Comparison of ENCODE assay signal across 8 cellular contexts in genomic region chr2:174487536-174488162, GRCh38. TPM values are rescaled to one million over a fixed set of nuclear protein-coding genes. Genes with fewer than 3 reads are reported as not detected.
DNase-seq lines count a peak whose midpoint lies in the region; ATAC-seq and TF ChIP-seq lines count a peak whose summit lies in the region.

No MANE protein-coding gene starts in this region.

- H3K79me2 ChIP-seq in SK-N-SH (ENCODE audit: insufficient read depth): no peaks in the 10 kb centered on the region
- peaks cover 11% of the 10 kb centered on the region for H3K79me2 ChIP-seq in OCI-LY1 (ENCODE audit: insufficient read depth, low read length)
- H3K79me2 ChIP-seq in trophoblast cell (ENCODE audit: control insufficient read depth, insufficient read depth, low read length, poor library complexity): no peaks in the 10 kb centered on the region

- no peaks in the 10 kb centered on the region for H3K9me3 ChIP-seq in SK-N-SH
- H3K9me3 ChIP-seq in OCI-LY1 (ENCODE audit: low read length): no peaks in the 10 kb centered on the region
- no peaks in the 10 kb centered on the region for H3K9me3 ChIP-seq in esophagus muscularis mucosa
- no peaks in the 10 kb centered on the region for H3K9me3 ChIP-seq in trophoblast cell (ENCODE audit: insufficient read depth, low read depth, low read length)

- WGBS in SK-N-SH (ENCODE audit: low lambda C conversion rate): 64% methylated on average over 12 of the region's 12 CpGs
- WGBS in esophagus muscularis mucosa: 69% methylated on average over 12 of the region's 12 CpGs
- no CpG with 5 or more reads among the region's 12 CpGs for WGBS in trophoblast cell (ENCODE audit: extremely low coverage, insufficient coverage, insufficient read length)

- no peak for TF ChIP-seq RAD21 in SK-N-SH (IDR thresholded peaks at IDR 0.05; ENCODE audit: low read length)

- H2BK5ac ChIP-seq in trophoblast cell (ENCODE audit: low read depth, low read length, poor library complexity): no peak overlapping the region

- H4K91ac ChIP-seq in trophoblast cell (ENCODE audit: low read depth, low read length): peak overlapping the region; percentile 84

- peak overlapping the region; percentile 95 for H3K18ac ChIP-seq in trophoblast cell (ENCODE audit: low read length)

- H3K27ac ChIP-seq in SK-N-SH (ENCODE audit: low read depth in 2 of 2, low read length in 1 of 2) (peak overlapping the region; percentile 72 to 95), OCI-LY1 (ENCODE audit: low read depth, low read length, poor library complexity, severe bottlenecking) (peak overlapping the region; percentile 65), esophagus muscularis mucosa (replicated peaks in 1 of 4) (peak overlapping the region; percentile 92 to 98 (median 94)), trophoblast cell (ENCODE audit: low read depth, low read length) (peak overlapping the region; percentile 38)

- no peak overlapping the region for H2BK120ac ChIP-seq in trophoblast cell (ENCODE audit: insufficient read depth, low read length, poor library complexity)

- no peak for ATAC-seq in SK-N-SH treated with all-trans-retinoic acid at 6 μM for 48 hours

- H3K36me3 ChIP-seq in SK-N-SH (replicated peaks in 1 of 2; ENCODE audit: control insufficient read depth in 1 of 2, insufficient read depth in 2 of 2, low read length in 1 of 2): no peaks in the 10 kb centered on the region
- 0 out of 2 replicates have a peak, but pooled peaks cover under 1% of the 10 kb centered on the region for H3K36me3 ChIP-seq in OCI-LY1 (ENCODE audit: insufficient read depth, low read length)
- H3K36me3 ChIP-seq in esophagus muscularis mucosa: no peaks in the 10 kb centered on the region
- H3K36me3 ChIP-seq in trophoblast cell (ENCODE audit: control insufficient read depth in 1 of 2, insufficient read depth in 2 of 2, low read length in 2 of 2): no peaks in the 10 kb centered on the region

- peak overlapping the region; percentile 84 for H3K14ac ChIP-seq in trophoblast cell (ENCODE audit: low read length)

- H3K27me3 ChIP-seq in SK-N-SH (ENCODE audit: insufficient read depth): no peaks in the 10 kb centered on the region
- no peaks in the 10 kb centered on the region for H3K27me3 ChIP-seq in OCI-LY1 (ENCODE audit: insufficient read depth, low read length)
- H3K27me3 ChIP-seq in esophagus muscularis mucosa: no peaks in the 10 kb centered on the region
- H3K27me3 ChIP-seq in trophoblast cell (ENCODE audit: insufficient read depth, low read length): no peaks in the 10 kb centered on the region

- CTCF ChIA-PET in SK-N-SH (lab: Yijun Ruan, JAX): interaction anchor here (0.6 to 5.0 kb wide), 6 partner anchors 24 to 212 kb away, joined by 3 to 24 read pairs (median 3); no protein-coding TSS in a partner anchor

- no peaks in the 10 kb centered on the region for H4K20me1 ChIP-seq in SK-N-SH (ENCODE audit: insufficient read depth)
- no peaks in the 10 kb centered on the region for H4K20me1 ChIP-seq in OCI-LY1 (ENCODE audit: insufficient read depth, low read length)

- no peak for TF ChIP-seq POLR2A in esophagus muscularis mucosa (IDR thresholded peaks at IDR 0.05; ENCODE audit: low read depth)

- H3F3A ChIP-seq in SK-N-SH (replicated peaks; ENCODE audit: insufficient read depth): no peaks in the 10 kb centered on the region
- peaks cover 7% of the 10 kb centered on the region for H3F3A ChIP-seq in OCI-LY1 (ENCODE audit: insufficient read depth, low read length)

- POLR2A ChIA-PET in SK-N-SH (lab: Yijun Ruan, JAX): interaction anchor here (1.2 kb wide), 1 partner anchor 618 kb away, joined by 3 read pairs; no protein-coding TSS in a partner anchor

- intact Hi-C loops in esophagus muscularis mucosa (cut with DNase I): no loop called here

- H3K4ac ChIP-seq in trophoblast cell (ENCODE audit: low read depth, low read length): peak overlapping the region; percentile 87

- no peak overlapping the region for H2AK5ac ChIP-seq in trophoblast cell (ENCODE audit: low read length)

- in situ Hi-C loops in GM13977 (cut with MboI; ENCODE audit: low pct_unique_long_range_greater_than_20kb, low sequenced_read_pairs, unreplicated experiment): no loop called here

- H3K4me1 ChIP-seq in SK-N-SH (ENCODE audit: control insufficient read depth in 1 of 2, insufficient read depth in 2 of 2, low read depth in 1 of 2, low read length in 1 of 2) (peaks cover 4 to 8% of the 10 kb centered on the region in 2 experiments; a peak in 2 of 4 replicates), OCI-LY1 (ENCODE audit: insufficient read depth, low read length, severe bottlenecking) (peaks cover 43% of the 10 kb centered on the region), esophagus muscularis mucosa (peaks cover 4 to 25% (median 17%) of the 10 kb centered on the region in 4 donors), trophoblast cell (ENCODE audit: control insufficient read depth in 1 of 2, insufficient read depth in 2 of 2, low read length in 2 of 2) (peaks cover 0 to 4% of the 10 kb centered on the region in 2 experiments)

- no peak overlapping the region for H3K23ac ChIP-seq in trophoblast cell (ENCODE audit: low read length)

- H3K4me3 ChIP-seq in SK-N-SH (ENCODE audit: low read depth in 2 of 2, low read length in 1 of 2) (peak overlapping the region; percentile 73), OCI-LY1 (ENCODE audit: low read depth, low read length, poor library complexity, severe bottlenecking) (peak overlapping the region; percentile 97), esophagus muscularis mucosa (peak overlapping the region; percentile 91 to 97 (median 96)), trophoblast cell (ENCODE audit: low read depth, low read length) (peak overlapping the region; percentile 62)

- H3K4me2 ChIP-seq in SK-N-SH (peak overlapping the region; percentile 80), OCI-LY1 (ENCODE audit: low read length) (peak overlapping the region; percentile 81), trophoblast cell (ENCODE audit: low read length) (peak overlapping the region; percentile 72)

- TF ChIP-seq CTCF in SK-N-SH (IDR thresholded peaks at IDR 0.05): no peak
- no peak for TF ChIP-seq CTCF in OCI-LY1 (IDR thresholded peaks at IDR 0.05; ENCODE audit: low read length)
- TF ChIP-seq CTCF in esophagus muscularis mucosa (IDR thresholded peaks at IDR 0.05): no peak
- TF ChIP-seq CTCF in GM13977 (IDR thresholded peaks at IDR 0.05; ENCODE audit: extremely low read depth, insufficient read depth, missing control alignments): no peak

- peak overlapping the region; percentile 72 for H3K9ac ChIP-seq in SK-N-SH
- H3K9ac ChIP-seq in OCI-LY1 (ENCODE audit: low read length): peak overlapping the region; percentile 74
- no peak overlapping the region for H3K9ac ChIP-seq in trophoblast cell (ENCODE audit: low read length)

- H3K79me1 ChIP-seq in trophoblast cell (ENCODE audit: low read length): peaks cover 7% of the 10 kb centered on the region

- H4K8ac ChIP-seq in trophoblast cell (ENCODE audit: low read depth, low read length): peak overlapping the region; percentile 99

- peak overlapping the region; percentile 96 for H4K12ac ChIP-seq in trophoblast cell (ENCODE audit: low read depth, low read length)

- no peak for TF ChIP-seq EP300 in SK-N-SH (IDR thresholded peaks at IDR 0.05; ENCODE audit: borderline replicate concordance in 1 of 2, low read depth in 1 of 2, low read length in 1 of 2)
- no peak for TF ChIP-seq EP300 in esophagus muscularis mucosa (IDR thresholded peaks at IDR 0.05)

- H2AFZ ChIP-seq in SK-N-SH (ENCODE audit: low read depth) (peak overlapping the region; percentile 99), OCI-LY1 (ENCODE audit: low read length) (peak overlapping the region; percentile 67; the same call in 1 of the 2 replicates), trophoblast cell (ENCODE audit: insufficient read depth, low read length, poor library complexity) (peak overlapping the region; percentile 92)

- H2BK12ac ChIP-seq in trophoblast cell (ENCODE audit: low read length): peak overlapping the region; percentile 35

- DNase-seq in SK-N-SH: peak; percentile 11
- DNase-seq in esophagus muscularis mucosa (ENCODE audit: extremely low spot score): no peak
- no peak for DNase-seq in trophoblast cell
- no peak for DNase-seq in 8988T
- DNase-seq in OCI-M2 (lab: John Stamatoyannopoulos, UW; ENCODE audit: unreplicated experiment): no peak
- no peak for DNase-seq in GM13977 (ENCODE audit: low spot score)

- H3K9me2 ChIP-seq in SK-N-SH: no peaks in the 10 kb centered on the region
- no peaks in the 10 kb centered on the region for H3K9me2 ChIP-seq in OCI-LY1 (ENCODE audit: low read depth, low read length)

TF ChIP-seq in SK-N-SH, 30 proteins besides CTCF, POLR2A, EP300 and RAD21 (continues in another document):
- TF ChIP-seq ELF1 (IDR thresholded peaks at IDR 0.05) (peak; percentile 7; the same call in 1 of the 2 replicates), IRF3 (IDR thresholded peaks at IDR 0.05; ENCODE audit: low read depth, low read length) (no peak)

TF ChIP-seq in SK-N-SH treated with all-trans-retinoic acid at 6 μM for 48 hours, 23 proteins besides CTCF, POLR2A, EP300 and RAD21 (continues in another document):
- no peak for TF ChIP-seq TOX (CRISPR knock-in tag; IDR thresholded peaks at IDR 0.05; ENCODE audit: borderline replicate concordance)
- TF ChIP-seq CREB5 (CRISPR knock-in tag; IDR thresholded peaks at IDR 0.05; ENCODE audit: low read depth): no peak
- no peak for TF ChIP-seq ARNTL (CRISPR knock-in tag; IDR thresholded peaks at IDR 0.05; ENCODE audit: borderline replicate concordance, low read depth)
- no peak for TF ChIP-seq CSDC2 (CRISPR knock-in tag; IDR thresholded peaks at IDR 0.05)

RNA-seq across cellular contexts. Expression of gene GPR155, which starts 0.8 kb away (rescaled TPM):
- polyA plus RNA-seq in SK-N-SH (2012; rRNA removed): 3.5 and 7.8 TPM in 2 replicates
- 5.6 and 5.7 TPM in 2 replicates for polyA plus RNA-seq in SK-N-SH (2012; cell fraction: cytosol; rRNA removed)
- polyA plus RNA-seq in SK-N-SH (2012; cell fraction: nucleus; rRNA removed): 2.6 and 5.9 TPM in 2 replicates
- total RNA-seq in esophagus muscularis mucosa: 10 to 100 TPM; 28.8 to 43.2 (median 39.1) TPM
- 2.7 TPM in 2 replicates for polyA plus RNA-seq in trophoblast cell (2013)

Comparison
In these comparisons a context has a peak if more than half of its experiments do, and no peak if none do; other contexts are left out.
1. H3K27ac ChIP-seq: peak in every context shown above with its lines; median percentile 94 in esophagus muscularis mucosa; 84 in SK-N-SH; 65 in OCI-LY1; 38 in trophoblast cell.